ENCODE assay signal across 10 cellular contexts in the genomic region with DNA sequence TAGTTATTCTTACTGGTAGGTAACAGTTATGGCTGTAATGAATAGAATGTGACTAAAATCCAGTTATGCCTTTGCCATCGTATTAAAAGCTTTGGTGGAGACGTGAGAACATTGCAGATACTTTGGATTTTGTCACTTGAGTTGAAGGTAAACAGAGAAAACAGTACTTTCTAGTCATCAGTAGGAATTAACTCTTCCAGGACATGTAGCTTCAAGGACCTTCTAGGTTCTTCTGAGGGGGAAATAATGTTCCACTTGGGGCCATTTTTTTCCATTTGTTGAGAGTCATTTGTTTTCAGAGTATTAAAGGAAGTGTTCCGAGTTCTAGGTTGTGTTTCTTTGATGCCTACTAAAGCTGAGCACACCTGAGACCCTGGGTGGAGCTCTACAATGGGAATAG. TPM values are rescaled to one million over a fixed set of nuclear protein-coding genes. Genes with fewer than 3 reads are reported as not detected.
DNase-seq lines count a peak whose midpoint lies in the region; ATAC-seq and TF ChIP-seq lines count a peak whose summit lies in the region.
"Had no signal": no experiment of that assay in that cellular context is flagged by ENCODE, and none has a peak within 500 bp of the region (broad histone marks: within the 10 kb centered on the region; RNA-seq: fewer than 3 reads in every experiment).

No MANE protein-coding gene starts in this region.

- H3K9me3 Mint-ChIP-seq in HFFc6, result no peaks in the 10 kb centered on the region
- H3K9me3 Mint-ChIP-seq in activated T-helper 1 cell treated with anti-CD3 and anti-CD28 coated beads, Interleukin-12 subunit alpha, Interleukin-12 subunit beta, Interleukin-2, Interleukin-4 antibody, amounts not matched to agents 30 ng/mL and 10 ng/mL and 1 ng/mL, durations not matched to agents 14 hours and 24 hours and 36 hours, result no peaks in the 10 kb centered on the region
- no peaks in the 10 kb centered on the region for H3K9me3 Mint-ChIP-seq in stimulated activated effector memory CD8-positive, alpha-beta T cell treated with anti-CD3 and anti-CD28 coated beads, Interleukin-12 subunit alpha, Interleukin-12 subunit beta, amount 100 ng/mL, for 72 hours
- H3K9me3 Mint-ChIP-seq: activated naive CD4-positive, alpha-beta T cell treated with anti-CD3 and anti-CD28 coated beads, Interleukin-2, amount 50 U/mL, for 24 hours; effector memory CD8-positive, alpha-beta T cell had no signal

- DNase-seq in HFFc6, result no peak
- no peak for DNase-seq in activated T-helper 1 cell treated with anti-CD3 and anti-CD28 coated beads, Interleukin-12 subunit alpha, Interleukin-12 subunit beta, Interleukin-2, Interleukin-4 antibody, amounts not matched to agents 30 ng/mL and 10 ng/mL and 1 ng/mL, durations not matched to agents 14 hours and 24 hours and 36 hours (ENCODE audit: low spot score)
- no peak for DNase-seq in fibroblast of the aortic adventitia (ENCODE audit: low read depth)
- no peak for DNase-seq in stimulated activated effector memory CD8-positive, alpha-beta T cell treated with anti-CD3 and anti-CD28 coated beads, Interleukin-12 subunit alpha, Interleukin-12 subunit beta, amount 100 ng/mL, for 72 hours (ENCODE audit: low spot score in 2 of 2)
- DNase-seq in MV-4-11 (lab: John Stamatoyannopoulos, UW), result no peak
- DNase-seq in superior temporal gyrus (ENCODE audit: extremely low spot score), result no peak
- DNase-seq: effector memory CD8-positive, alpha-beta T cell; WERI-Rb-1 had no signal

- H3K4me1 Mint-ChIP-seq in HFFc6 (ENCODE audit: low read depth), result peaks cover 80% of the 10 kb centered on the region
- peaks cover 64% of the 10 kb centered on the region for H3K4me1 Mint-ChIP-seq in activated T-helper 1 cell treated with anti-CD3 and anti-CD28 coated beads, Interleukin-12 subunit alpha, Interleukin-12 subunit beta, Interleukin-2, Interleukin-4 antibody, amounts not matched to agents 30 ng/mL and 10 ng/mL and 1 ng/mL, durations not matched to agents 14 hours and 24 hours and 36 hours (ENCODE audit: low read depth)
- peaks cover 45% of the 10 kb centered on the region for H3K4me1 Mint-ChIP-seq in stimulated activated effector memory CD8-positive, alpha-beta T cell treated with anti-CD3 and anti-CD28 coated beads, Interleukin-12 subunit alpha, Interleukin-12 subunit beta, amount 100 ng/mL, for 72 hours

- no peak for TF ChIP-seq CTCF in HFFc6 (IDR thresholded peaks at IDR 0.05)
- TF ChIP-seq CTCF in fibroblast of the aortic adventitia (IDR thresholded peaks at IDR 0.05; ENCODE audit: insufficient read depth, low read length), result no peak

- H3K36me3 Mint-ChIP-seq in HFFc6 (ENCODE audit: low read depth), result peaks cover 13% of the 10 kb centered on the region
- H3K36me3 Mint-ChIP-seq in activated T-helper 1 cell treated with anti-CD3 and anti-CD28 coated beads, Interleukin-12 subunit alpha, Interleukin-12 subunit beta, Interleukin-2, Interleukin-4 antibody, amounts not matched to agents 30 ng/mL and 10 ng/mL and 1 ng/mL, durations not matched to agents 14 hours and 24 hours and 36 hours (ENCODE audit: low read depth), result peaks cover 11% of the 10 kb centered on the region
- no peaks in the 10 kb centered on the region for H3K36me3 Mint-ChIP-seq in stimulated activated effector memory CD8-positive, alpha-beta T cell treated with anti-CD3 and anti-CD28 coated beads, Interleukin-12 subunit alpha, Interleukin-12 subunit beta, amount 100 ng/mL, for 72 hours
- H3K36me3 Mint-ChIP-seq: activated naive CD4-positive, alpha-beta T cell treated with anti-CD3 and anti-CD28 coated beads, Interleukin-2, amount 50 U/mL, for 24 hours had no signal

- H3K27me3 Mint-ChIP-seq in HFFc6 (ENCODE audit: insufficient read depth), result peaks cover 2% of the 10 kb centered on the region; the same call in 1 of the 2 replicates
- H3K27me3 Mint-ChIP-seq in activated T-helper 1 cell treated with anti-CD3 and anti-CD28 coated beads, Interleukin-12 subunit alpha, Interleukin-12 subunit beta, Interleukin-2, Interleukin-4 antibody, amounts not matched to agents 30 ng/mL and 10 ng/mL and 1 ng/mL, durations not matched to agents 14 hours and 24 hours and 36 hours (ENCODE audit: insufficient read depth), result peaks cover 6% of the 10 kb centered on the region

- peak; percentile 2 for ATAC-seq in stimulated activated effector memory CD8-positive, alpha-beta T cell treated with anti-CD3 and anti-CD28 coated beads, Interleukin-12 subunit alpha, Interleukin-12 subunit beta, amount 100 ng/mL, for 72 hours
- no peak for ATAC-seq in GM19395 (IDR thresholded peaks at IDR 0.05; ENCODE audit: unreplicated experiment)

- H3K4me3 ChIP-seq in fibroblast of the aortic adventitia (ENCODE audit: low read depth, low read length), result peak overlapping the region; percentile 18

- intact Hi-C loops in activated T-helper 1 cell treated with anti-CD3 and anti-CD28 coated beads, Interleukin-12 subunit alpha, Interleukin-12 subunit beta, Interleukin-2, Interleukin-4 antibody, amounts not matched to agents 30 ng/mL and 10 ng/mL and 1 ng/mL, durations not matched to agents 14 hours and 24 hours and 36 hours (cut with micrococcal nuclease), result loop anchor here (1.0 to 10.0 kb wide), 2 partner anchors 11 to 575 kb away; no protein-coding TSS in a partner anchor

- peak overlapping the region; percentile 73 for H3K4me3 Mint-ChIP-seq in HFFc6
- peak overlapping the region; percentile 43 for H3K4me3 Mint-ChIP-seq in activated T-helper 1 cell treated with anti-CD3 and anti-CD28 coated beads, Interleukin-12 subunit alpha, Interleukin-12 subunit beta, Interleukin-2, Interleukin-4 antibody, amounts not matched to agents 30 ng/mL and 10 ng/mL and 1 ng/mL, durations not matched to agents 14 hours and 24 hours and 36 hours
- H3K4me3 Mint-ChIP-seq in stimulated activated effector memory CD8-positive, alpha-beta T cell treated with anti-CD3 and anti-CD28 coated beads, Interleukin-12 subunit alpha, Interleukin-12 subunit beta, amount 100 ng/mL, for 72 hours, result peak overlapping the region; percentile 21
- H3K4me3 Mint-ChIP-seq: activated naive CD4-positive, alpha-beta T cell treated with anti-CD3 and anti-CD28 coated beads, Interleukin-2, amount 50 U/mL, for 24 hours; effector memory CD8-positive, alpha-beta T cell had no signal

- peak overlapping the region; percentile 87 for H3K27ac Mint-ChIP-seq in HFFc6
- no peak overlapping the region for H3K27ac Mint-ChIP-seq in activated T-helper 1 cell treated with anti-CD3 and anti-CD28 coated beads, Interleukin-12 subunit alpha, Interleukin-12 subunit beta, Interleukin-2, Interleukin-4 antibody, amounts not matched to agents 30 ng/mL and 10 ng/mL and 1 ng/mL, durations not matched to agents 14 hours and 24 hours and 36 hours
- no peak overlapping the region for H3K27ac Mint-ChIP-seq in stimulated activated effector memory CD8-positive, alpha-beta T cell treated with anti-CD3 and anti-CD28 coated beads, Interleukin-12 subunit alpha, Interleukin-12 subunit beta, amount 100 ng/mL, for 72 hours
- H3K27ac Mint-ChIP-seq: activated naive CD4-positive, alpha-beta T cell treated with anti-CD3 and anti-CD28 coated beads, Interleukin-2, amount 50 U/mL, for 24 hours; effector memory CD8-positive, alpha-beta T cell had no signal

RNA-seq across cellular contexts. Expression of a gene that starts 6.1 kb away (rescaled TPM):
- 10 to 100 TPM; 25.3 to 50.4 (median 45.4) TPM for total RNA-seq in HFFc6 (2021; fragmentation: NEBNext Ultra II Directional; extraction: Animal tissue kit (Norgen Biotek cat#: 25700))
- total RNA-seq in activated T-helper 1 cell treated with anti-CD3 and anti-CD28 coated beads, Interleukin-12 subunit alpha, Interleukin-12 subunit beta, Interleukin-2, Interleukin-4 antibody, amounts not matched to agents 30 ng/mL and 10 ng/mL and 1 ng/mL, durations not matched to agents 14 hours and 24 hours and 36 hours, result 19.3 and 20.7 TPM in 2 replicates
- 61.7 and 105 TPM in 2 replicates for total RNA-seq in fibroblast of the aortic adventitia (ENCODE audit: low replicate concordance)

Comparison
In these comparisons a context has a peak if more than half of its experiments do, and no peak if none do; other contexts are left out.
1. H3K4me3 Mint-ChIP-seq: peak in every context shown above with its lines; median percentile 73 in HFFc6; 43 in activated T-helper 1 cell treated with anti-CD3 and anti-CD28 coated beads, Interleukin-12 subunit alpha, Interleukin-12 subunit beta, Interleukin-2, Interleukin-4 antibody, amounts not matched to agents 30 ng/mL and 10 ng/mL and 1 ng/mL, durations not matched to agents 14 hours and 24 hours and 36 hours; 21 in stimulated activated effector memory CD8-positive, alpha-beta T cell treated with anti-CD3 and anti-CD28 coated beads, Interleukin-12 subunit alpha, Interleukin-12 subunit beta, amount 100 ng/mL, for 72 hours.